In genomic region chr10:74104996-74105395, GRCh38 we compare ENCODE assay signal across 20 cellular contexts. TPM values are rescaled to one million over a fixed set of nuclear protein-coding genes. Genes with fewer than 3 reads are reported as not detected.
DNase-seq lines count a peak whose midpoint lies in the region; ATAC-seq, FAIRE-seq and TF ChIP-seq lines count a peak whose summit lies in the region.
"Had no signal": no experiment of that assay in that cellular context is flagged by ENCODE, and none has a peak within 500 bp of the region (broad histone marks: within the 10 kb centered on the region; RNA-seq: fewer than 3 reads in every experiment).

No MANE protein-coding gene starts in this region.

- POLR2A ChIA-PET in K562 (lab: Yijun Ruan, JAX): interaction anchor here (1.1 to 4.2 kb wide), 2 partner anchors 13 to 45 kb away, joined by 3 to 18 read pairs; partner anchors contain the start of genes ADK and AP3M1

- H3K27ac ChIP-seq in K562 (ENCODE audit: extremely low read depth, low read depth, low read length) (no peak overlapping the region), tibial artery (no peak overlapping the region)
- H3K27ac ChIP-seq: C4-2B had no signal

- peaks cover 87 to 97% of the 10 kb centered on the region in 2 donors for H3K36me3 Mint-ChIP-seq in CD14-positive monocyte

- BruUV-seq in K562 (replicated peaks; lab: Mats Ljungman, UMichigan): no TSS peak

- H3K9me1 ChIP-seq in K562 (ENCODE audit: control insufficient read depth, insufficient read depth, low read length): no peaks in the 10 kb centered on the region

- H3K79me2 ChIP-seq in K562 (ENCODE audit: control insufficient read depth, insufficient read depth, low read length): no peaks in the 10 kb centered on the region

- FAIRE-seq in K562 (lab: Jason Lieb, UNC): no peak
- FAIRE-seq: A204.1, D721Med, GM12892 had no signal

- CTCF ChIA-PET in K562 (lab: Yijun Ruan, JAX; ENCODE audit: low intra/inter-chr PET ratio): no interaction called here

- no peak overlapping the region for H2AFZ ChIP-seq in K562 (ENCODE audit: low read depth, low read length)

- no peak for TF ChIP-seq POLR2A in K562 (conservative IDR thresholded peaks at IDR 0.05)

- H3K9ac ChIP-seq in K562 (ENCODE audit: insufficient read depth in 1 of 2, low read depth in 2 of 2, low read length in 2 of 2): no peak overlapping the region

- H3K36me3 ChIP-seq in K562 (ENCODE audit: control insufficient read depth, insufficient read depth, low read length) (peaks cover 92% of the 10 kb centered on the region), tibial artery (peaks cover 85 to 95% (median 89%) of the 10 kb centered on the region in 3 donors)

- no peak for ATAC-seq in K562
- no peak for ATAC-seq in GM21576 (IDR thresholded peaks at IDR 0.05; ENCODE audit: unreplicated experiment)
- no peak for ATAC-seq in HG03108 (IDR thresholded peaks at IDR 0.05; ENCODE audit: unreplicated experiment)
- ATAC-seq in GM18511 (IDR thresholded peaks at IDR 0.05; ENCODE audit: unreplicated experiment): no peak
- ATAC-seq: CD8-positive, alpha-beta T cell had no signal

- no peak overlapping the region for H3K4me3 Mint-ChIP-seq in CD14-positive monocyte
- H3K4me3 Mint-ChIP-seq: CD8-positive, alpha-beta T cell had no signal

- H3K27me3 ChIP-seq in K562 (ENCODE audit: control insufficient read depth in 2 of 2, insufficient read depth in 2 of 2, low read length in 2 of 2): no peaks in the 10 kb centered on the region
- no peaks in the 10 kb centered on the region for H3K27me3 ChIP-seq in tibial artery
- H3K27me3 ChIP-seq: BE2C had no signal

- no peak overlapping the region for H3K4me2 ChIP-seq in K562 (ENCODE audit: insufficient read depth, low read length)

- in situ Hi-C loops in K562 (cut with MboI): no loop called here

- DNase-seq in CD14-positive monocyte (ENCODE audit: low spot score): no peak
- no peak for DNase-seq in K562 (ENCODE audit: extremely low read depth in 1 of 4, low spot score in 3 of 4)
- peak; percentile 13 for DNase-seq in medulla oblongata (ENCODE audit: extremely low spot score)
- no peak for DNase-seq in tibial artery
- DNase-seq: BE2C; CD8-positive, alpha-beta T cell; COR-L47; DMS153; DMS79 treated with DMSO at 0.1 percent for 48 hours; EL; GDM1; HCEC 1CT had no signal

- intact Hi-C loops in CD14-positive monocyte (cut with micrococcal nuclease) (no loop called here), K562 (cut with micrococcal nuclease) (loop anchor here (10.0 kb wide), 1 partner anchor 320 kb away; the partner anchor contains the start of genes CHCHD1 and ZSWIM8), tibial artery (cut with DNase I; ENCODE audit: low total_unique reads) (no loop called here)

- H3K27me3 Mint-ChIP-seq in CD14-positive monocyte (ENCODE audit: low read depth in 3 of 3): peaks cover 0 to 2% (median 0%) of the 10 kb centered on the region in 3 donors

- peak overlapping the region in 4 of 7 donors; percentile 21 to 76 (median 61) for H3K27ac Mint-ChIP-seq in CD14-positive monocyte
- H3K27ac Mint-ChIP-seq: CD8-positive, alpha-beta T cell had no signal

- no peaks in the 10 kb centered on the region for H3K4me1 ChIP-seq in K562 (replicated peaks in 1 of 2; ENCODE audit: control insufficient read depth in 2 of 2, insufficient read depth in 2 of 2, low read length in 2 of 2)
- peaks cover 0 to 4% (median 0%) of the 10 kb centered on the region in 4 donors for H3K4me1 ChIP-seq in tibial artery
- H3K4me1 ChIP-seq: BE2C had no signal

- TF ChIP-seq RAD21 in Ishikawa (IDR thresholded peaks at IDR 0.05; ENCODE audit: low read depth): no peak
- no peak for TF ChIP-seq RAD21 in K562 (CRISPR knock-in tag; conservative IDR thresholded peaks at IDR 0.05 in 1 of 2, IDR thresholded peaks at IDR 0.05 in 1 of 2)

- H3K4me1 Mint-ChIP-seq in CD14-positive monocyte: no peaks in the 10 kb centered on the region

- H3K4me3 ChIP-seq in K562: no peak overlapping the region
- H3K4me3 ChIP-seq in tibial artery: no peak overlapping the region

- H4K20me1 ChIP-seq in K562 (replicated peaks; ENCODE audit: control insufficient read depth, insufficient read depth, low read length): no peaks in the 10 kb centered on the region

- no peaks in the 10 kb centered on the region for H3K9me3 ChIP-seq in K562 (replicated peaks; ENCODE audit: control insufficient read depth, insufficient read depth, low read depth, low read length)
- H3K9me3 ChIP-seq in tibial artery: no peaks in the 10 kb centered on the region
- H3K9me3 ChIP-seq: BE2C had no signal

- no peaks in the 10 kb centered on the region for H3K9me3 Mint-ChIP-seq in CD14-positive monocyte
- H3K9me3 Mint-ChIP-seq: CD8-positive, alpha-beta T cell had no signal

- 93% methylated on average over 8 of the region's 8 CpGs for WGBS in K562 (ENCODE audit: insufficient coverage, low coverage, missing lambda C conversion rate)

- TF ChIP-seq EP300 in Ishikawa (IDR thresholded peaks at IDR 0.05; ENCODE audit: borderline replicate concordance) (no peak), K562 (IDR thresholded peaks at IDR 0.05; ENCODE audit: low read length) (no peak)

- TF ChIP-seq CTCF in CD14-positive monocyte (IDR thresholded peaks at IDR 0.05) (no peak), K562 (IDR thresholded peaks at IDR 0.05 in 2 of 3, conservative IDR thresholded peaks at IDR 0.05 in 1 of 3; ENCODE audit: insufficient read depth in 2 of 3, low read depth in 1 of 3, low read length in 3 of 3) (no peak), tibial artery (IDR thresholded peaks at IDR 0.05) (no peak)

TF ChIP-seq in Ishikawa, 13 proteins besides CTCF, POLR2A, EP300 and RAD21 (continues in another document):
- no peak for TF ChIP-seq CREB1 (IDR thresholded peaks at IDR 0.05; ENCODE audit: low read depth)

TF ChIP-seq in K562, 482 proteins besides CTCF, POLR2A, EP300 and RAD21:
- TF ChIP-seq DPF2 (IDR thresholded peaks at IDR 0.05) (no peak), RFX1 (IDR thresholded peaks at IDR 0.05) (peak; percentile 27; the same call in 1 of the 2 replicates)

RNA-seq across cellular contexts. Expression of gene AP3M1, which starts 45.6 kb away (rescaled TPM):
- 10 to 100 TPM; 23.2 to 32.0 TPM for polyA plus RNA-seq in CD14-positive monocyte
- total RNA-seq in K562 (2011; cell fraction: chromatin; rRNA removed; ENCODE audit: low replicate concordance): 79.8 and 112 TPM in 2 replicates
- total RNA-seq in K562 (2011; cell fraction: nucleolus; rRNA removed): 46.7 and 47.5 TPM in 2 replicates
- total RNA-seq in K562 (2011; cell fraction: nucleoplasm; rRNA removed): 65.3 and 84.1 TPM in 2 replicates
- total RNA-seq in K562 (2014; rRNA removed): 44.3 and 48.1 TPM in 2 replicates
- 67.1 and 75.5 TPM in 2 replicates for total RNA-seq in K562 (2014; rRNA removed; fragmentation: Illumina TruSeq; extraction: Trizol)
- 61.4 and 67.6 TPM in 2 replicates for total RNA-seq in K562 (2015; rRNA removed; fragmentation: Illumina TruSeq; extraction: Trizol)
- 66.8 and 67.8 TPM in 2 replicates for total RNA-seq in K562 (2021)
- polyA plus RNA-seq in K562 (2011; rRNA removed): 109 and 135 TPM in 2 replicates
- polyA plus RNA-seq in K562 (2011; cell fraction: cytosol; rRNA removed): 39.8 and 73.5 TPM in 2 replicates
- 48.8 and 68.8 TPM in 2 replicates for polyA plus RNA-seq in K562 (2011; cell fraction: nucleus; rRNA removed)
- 53.8 and 71.1 TPM in 2 replicates for polyA plus RNA-seq in K562 (2012)
- 86.9 and 105 TPM in 2 replicates for polyA plus RNA-seq in K562 (2014; fragmentation: Illumina TruSeq; extraction: Trizol)
- polyA plus RNA-seq in K562 (2014; fragmentation: Nextera tagmentation; extraction: Ambion mirVana): 10 to 100 TPM; 54.7 to 89.9 TPM
- 51.5 and 68.4 TPM in 2 replicates for polyA plus RNA-seq in K562 (2014; rRNA removed)
- polyA minus RNA-seq in K562 (2011; rRNA and poly(A)+ RNA removed): 140 and 141 TPM in 2 replicates
- 41.5 and 57.5 TPM in 2 replicates for polyA minus RNA-seq in K562 (2011; cell fraction: cytosol; rRNA and poly(A)+ RNA removed)
- polyA minus RNA-seq in K562 (2011; cell fraction: nucleus; rRNA and poly(A)+ RNA removed): 24.9 and 46.7 TPM in 2 replicates

RNA-seq across cellular contexts. Expression of gene ADK, which starts 46.0 kb away (rescaled TPM):
- polyA plus RNA-seq in CD14-positive monocyte: 10 to 100 TPM; 35.7 to 38.2 TPM
- total RNA-seq in K562 (2011; cell fraction: chromatin; rRNA removed; ENCODE audit: low replicate concordance): 43.7 and 86.9 TPM in 2 replicates
- 26.2 and 32.6 TPM in 2 replicates for total RNA-seq in K562 (2011; cell fraction: nucleolus; rRNA removed)
- total RNA-seq in K562 (2011; cell fraction: nucleoplasm; rRNA removed): 31.7 and 37.8 TPM in 2 replicates
- 50.5 and 54.2 TPM in 2 replicates for total RNA-seq in K562 (2014; rRNA removed)
- total RNA-seq in K562 (2014; rRNA removed; fragmentation: Illumina TruSeq; extraction: Trizol): 72.6 and 87.9 TPM in 2 replicates
- 61.1 and 65.4 TPM in 2 replicates for total RNA-seq in K562 (2015; rRNA removed; fragmentation: Illumina TruSeq; extraction: Trizol)
- total RNA-seq in K562 (2021): 73.6 and 75.1 TPM in 2 replicates
- polyA plus RNA-seq in K562 (2011; rRNA removed): 55.4 and 88.5 TPM in 2 replicates
- 15.0 and 24.2 TPM in 2 replicates for polyA plus RNA-seq in K562 (2011; cell fraction: cytosol; rRNA removed)
- 10.0 and 16.4 TPM in 2 replicates for polyA plus RNA-seq in K562 (2011; cell fraction: nucleus; rRNA removed)
- 42.2 and 50.7 TPM in 2 replicates for polyA plus RNA-seq in K562 (2012)
- polyA plus RNA-seq in K562 (2014; fragmentation: Illumina TruSeq; extraction: Trizol): 77.8 and 78.9 TPM in 2 replicates
- 10 to 100 TPM; 83.6 to 97.8 TPM for polyA plus RNA-seq in K562 (2014; fragmentation: Nextera tagmentation; extraction: Ambion mirVana)
- 65.8 and 71.0 TPM in 2 replicates for polyA plus RNA-seq in K562 (2014; rRNA removed)
- polyA minus RNA-seq in K562 (2011; rRNA and poly(A)+ RNA removed): 59.0 and 60.1 TPM in 2 replicates
- 15.1 and 21.9 TPM in 2 replicates for polyA minus RNA-seq in K562 (2011; cell fraction: cytosol; rRNA and poly(A)+ RNA removed)
- 25.7 and 34.8 TPM in 2 replicates for polyA minus RNA-seq in K562 (2011; cell fraction: nucleus; rRNA and poly(A)+ RNA removed)
